Comparison of ENCODE assay signal across 15 cellular contexts in the genomic region with DNA sequence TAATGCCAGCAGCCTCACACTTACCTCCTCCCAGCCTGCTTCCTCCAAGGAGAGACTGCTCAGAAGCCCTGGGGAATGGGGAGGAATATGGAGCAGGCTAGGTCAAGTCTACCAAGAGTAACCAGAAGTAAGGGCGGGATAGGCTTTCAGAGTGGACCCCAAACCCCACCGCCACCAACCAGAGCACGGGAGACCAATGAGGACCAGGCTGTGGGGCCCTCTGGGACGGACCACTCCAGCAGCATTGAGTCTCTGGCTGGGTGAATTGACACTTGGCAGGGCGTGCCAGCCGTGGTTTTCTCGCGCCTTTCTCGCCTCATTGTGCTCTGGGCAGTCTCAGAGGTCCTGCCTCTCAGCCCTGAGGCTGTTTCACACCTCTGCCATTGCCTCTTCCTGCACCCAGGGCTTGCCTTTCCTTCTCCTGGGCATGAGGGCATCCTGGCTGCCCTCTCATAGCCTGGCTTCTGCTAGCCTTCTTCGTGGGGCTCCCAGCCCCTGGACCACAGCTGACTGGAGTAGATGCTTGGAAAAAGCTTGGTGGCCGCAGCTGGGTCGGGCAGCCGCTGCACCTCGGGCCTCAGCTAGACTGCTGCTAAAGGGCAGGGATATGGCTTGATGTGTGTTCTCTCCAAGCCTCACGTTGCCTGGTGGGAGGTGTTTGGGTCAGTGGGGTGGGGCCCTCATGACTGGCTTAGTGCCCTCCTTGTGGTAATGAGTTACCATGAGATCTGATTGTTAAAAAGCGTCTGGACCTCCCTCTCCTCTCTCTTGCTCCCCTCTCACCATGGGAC.
"Had no signal": no experiment of that assay in that cellular context is flagged by ENCODE, and none has a peak within 500 bp of the region (broad histone marks: within the 10 kb centered on the region; RNA-seq: fewer than 3 reads in every experiment).

No MANE protein-coding gene starts in this region.

- H3K4me1 Mint-ChIP-seq: activated CD4-positive, alpha-beta T cell treated with anti-CD3 and anti-CD28 coated beads, Interleukin-2, amount 10 ng/mL, durations not matched to agents 7 days and 5 days; activated naive CD4-positive, alpha-beta T cell treated with anti-CD3 and anti-CD28 coated beads, Interleukin-2, amount 10 ng/mL, durations not matched to agents 7 days and 5 days; stimulated activated effector memory CD8-positive, alpha-beta T cell treated with anti-CD3 and anti-CD28 coated beads, Interleukin-12 subunit alpha, Interleukin-12 subunit beta, amount 100 ng/mL, for 72 hours had no signal

- DNase-seq: activated CD4-positive, alpha-beta T cell treated with anti-CD3 and anti-CD28 coated beads, Interleukin-2, amount 10 ng/mL, durations not matched to agents 7 days and 5 days; activated CD4-positive, CD25-positive, alpha-beta regulatory T cell; activated naive CD4-positive, alpha-beta T cell treated with anti-CD3 and anti-CD28 coated beads, Interleukin-2, amount 10 ng/mL, durations not matched to agents 7 days and 5 days; caudate nucleus; cortex of kidney; effector memory CD4-positive, alpha-beta T cell; left cardiac atrium; mammary epithelial cell; right cardiac atrium; SIG-M5; small intestine; T-helper 2 cell had no signal

- H3K27me3 Mint-ChIP-seq: activated CD4-positive, alpha-beta T cell treated with anti-CD3 and anti-CD28 coated beads, Interleukin-2, amount 10 ng/mL, durations not matched to agents 7 days and 5 days had no signal

- H3K4me3 Mint-ChIP-seq: activated CD4-positive, alpha-beta T cell treated with anti-CD3 and anti-CD28 coated beads, Interleukin-2, amount 10 ng/mL, durations not matched to agents 7 days and 5 days; activated naive CD4-positive, alpha-beta T cell treated with anti-CD3 and anti-CD28 coated beads, Interleukin-2, amount 10 ng/mL, durations not matched to agents 7 days and 5 days; stimulated activated effector memory CD8-positive, alpha-beta T cell treated with anti-CD3 and anti-CD28 coated beads, Interleukin-12 subunit alpha, Interleukin-12 subunit beta, amount 100 ng/mL, for 72 hours had no signal

- H3K36me3 Mint-ChIP-seq: activated naive CD4-positive, alpha-beta T cell treated with anti-CD3 and anti-CD28 coated beads, Interleukin-2, amount 10 ng/mL, durations not matched to agents 7 days and 5 days; stimulated activated effector memory CD8-positive, alpha-beta T cell treated with anti-CD3 and anti-CD28 coated beads, Interleukin-12 subunit alpha, Interleukin-12 subunit beta, amount 100 ng/mL, for 72 hours had no signal

- ATAC-seq: left cardiac atrium; right cardiac atrium; stimulated activated effector memory CD8-positive, alpha-beta T cell treated with anti-CD3 and anti-CD28 coated beads, Interleukin-12 subunit alpha, Interleukin-12 subunit beta, amount 100 ng/mL, for 72 hours had no signal

- H3K9me3 Mint-ChIP-seq: activated CD4-positive, alpha-beta T cell treated with anti-CD3 and anti-CD28 coated beads, Interleukin-2, amount 10 ng/mL, durations not matched to agents 7 days and 5 days; activated naive CD4-positive, alpha-beta T cell treated with anti-CD3 and anti-CD28 coated beads, Interleukin-2, amount 10 ng/mL, durations not matched to agents 7 days and 5 days; stimulated activated effector memory CD8-positive, alpha-beta T cell treated with anti-CD3 and anti-CD28 coated beads, Interleukin-12 subunit alpha, Interleukin-12 subunit beta, amount 100 ng/mL, for 72 hours had no signal

- H3K27ac Mint-ChIP-seq: activated CD4-positive, alpha-beta T cell treated with anti-CD3 and anti-CD28 coated beads, Interleukin-2, amount 10 ng/mL, durations not matched to agents 7 days and 5 days; activated naive CD4-positive, alpha-beta T cell treated with anti-CD3 and anti-CD28 coated beads, Interleukin-2, amount 10 ng/mL, durations not matched to agents 7 days and 5 days; stimulated activated effector memory CD8-positive, alpha-beta T cell treated with anti-CD3 and anti-CD28 coated beads, Interleukin-12 subunit alpha, Interleukin-12 subunit beta, amount 100 ng/mL, for 72 hours had no signal

- H3K36me3 ChIP-seq: neutrophil had no signal

- H3K27me3 ChIP-seq: neutrophil had no signal

- H3K27ac ChIP-seq: epithelial cell of prostate, neutrophil had no signal

- H3K9me3 ChIP-seq: neutrophil had no signal
